ENCODE assay signal across 1 cellular context in the genomic region with DNA sequence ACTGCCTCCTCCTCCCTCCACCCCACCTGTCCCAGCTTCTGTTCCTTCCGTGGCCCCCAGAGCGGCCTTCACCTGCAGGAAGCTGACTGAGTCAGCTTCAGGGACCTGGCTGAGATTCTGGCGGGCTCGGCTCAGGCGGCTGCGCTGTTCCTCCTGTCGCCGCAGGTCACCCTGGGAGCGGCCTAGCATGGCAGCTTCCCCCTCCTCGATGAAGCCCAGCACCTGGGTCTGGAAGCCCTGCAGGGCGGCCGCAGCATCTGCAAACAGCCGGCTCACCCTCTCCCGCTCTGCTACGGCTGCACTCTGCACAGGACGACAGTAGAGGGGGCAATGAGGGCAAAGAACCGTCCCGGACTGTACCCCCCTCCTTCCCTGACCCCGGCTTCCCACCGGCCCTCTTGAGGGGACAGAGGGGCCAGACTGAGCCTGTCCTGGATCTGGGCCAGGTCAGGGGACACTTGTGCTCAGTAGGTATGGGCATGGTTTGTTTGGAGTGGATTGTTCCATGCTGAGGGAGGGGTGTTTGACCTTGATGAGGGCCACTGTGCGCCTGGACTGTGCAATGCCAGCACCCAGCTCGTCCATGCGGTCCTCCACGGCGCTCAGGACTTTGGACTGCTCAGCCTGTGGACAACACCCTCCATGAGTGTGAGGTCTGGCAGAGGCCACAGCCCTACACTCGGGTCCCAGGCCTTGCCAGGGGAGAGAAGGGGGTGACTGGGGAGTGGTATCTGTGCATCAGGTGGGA.
TF ChIP-seq lines count a peak whose summit lies in the region.

No MANE protein-coding gene starts in this region.

TF ChIP-seq in K562, 482 proteins besides CTCF, POLR2A, EP300 and RAD21:
- TF ChIP-seq, protein P1, sequence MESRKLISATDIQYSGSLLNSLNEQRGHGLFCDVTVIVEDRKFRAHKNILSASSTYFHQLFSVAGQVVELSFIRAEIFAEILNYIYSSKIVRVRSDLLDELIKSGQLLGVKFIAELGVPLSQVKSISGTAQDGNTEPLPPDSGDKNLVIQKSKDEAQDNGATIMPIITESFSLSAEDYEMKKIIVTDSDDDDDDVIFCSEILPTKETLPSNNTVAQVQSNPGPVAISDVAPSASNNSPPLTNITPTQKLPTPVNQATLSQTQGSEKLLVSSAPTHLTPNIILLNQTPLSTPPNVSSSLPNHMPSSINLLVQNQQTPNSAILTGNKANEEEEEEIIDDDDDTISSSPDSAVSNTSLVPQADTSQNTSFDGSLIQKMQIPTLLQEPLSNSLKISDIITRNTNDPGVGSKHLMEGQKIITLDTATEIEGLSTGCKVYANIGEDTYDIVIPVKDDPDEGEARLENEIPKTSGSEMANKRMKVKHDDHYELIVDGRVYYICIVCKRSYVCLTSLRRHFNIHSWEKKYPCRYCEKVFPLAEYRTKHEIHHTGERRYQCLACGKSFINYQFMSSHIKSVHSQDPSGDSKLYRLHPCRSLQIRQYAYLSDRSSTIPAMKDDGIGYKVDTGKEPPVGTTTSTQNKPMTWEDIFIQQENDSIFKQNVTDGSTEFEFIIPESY (CRISPR knock-in tag; IDR thresholded peaks at IDR 0.05), result peak; percentile 31
- TF ChIP-seq, protein P2, sequence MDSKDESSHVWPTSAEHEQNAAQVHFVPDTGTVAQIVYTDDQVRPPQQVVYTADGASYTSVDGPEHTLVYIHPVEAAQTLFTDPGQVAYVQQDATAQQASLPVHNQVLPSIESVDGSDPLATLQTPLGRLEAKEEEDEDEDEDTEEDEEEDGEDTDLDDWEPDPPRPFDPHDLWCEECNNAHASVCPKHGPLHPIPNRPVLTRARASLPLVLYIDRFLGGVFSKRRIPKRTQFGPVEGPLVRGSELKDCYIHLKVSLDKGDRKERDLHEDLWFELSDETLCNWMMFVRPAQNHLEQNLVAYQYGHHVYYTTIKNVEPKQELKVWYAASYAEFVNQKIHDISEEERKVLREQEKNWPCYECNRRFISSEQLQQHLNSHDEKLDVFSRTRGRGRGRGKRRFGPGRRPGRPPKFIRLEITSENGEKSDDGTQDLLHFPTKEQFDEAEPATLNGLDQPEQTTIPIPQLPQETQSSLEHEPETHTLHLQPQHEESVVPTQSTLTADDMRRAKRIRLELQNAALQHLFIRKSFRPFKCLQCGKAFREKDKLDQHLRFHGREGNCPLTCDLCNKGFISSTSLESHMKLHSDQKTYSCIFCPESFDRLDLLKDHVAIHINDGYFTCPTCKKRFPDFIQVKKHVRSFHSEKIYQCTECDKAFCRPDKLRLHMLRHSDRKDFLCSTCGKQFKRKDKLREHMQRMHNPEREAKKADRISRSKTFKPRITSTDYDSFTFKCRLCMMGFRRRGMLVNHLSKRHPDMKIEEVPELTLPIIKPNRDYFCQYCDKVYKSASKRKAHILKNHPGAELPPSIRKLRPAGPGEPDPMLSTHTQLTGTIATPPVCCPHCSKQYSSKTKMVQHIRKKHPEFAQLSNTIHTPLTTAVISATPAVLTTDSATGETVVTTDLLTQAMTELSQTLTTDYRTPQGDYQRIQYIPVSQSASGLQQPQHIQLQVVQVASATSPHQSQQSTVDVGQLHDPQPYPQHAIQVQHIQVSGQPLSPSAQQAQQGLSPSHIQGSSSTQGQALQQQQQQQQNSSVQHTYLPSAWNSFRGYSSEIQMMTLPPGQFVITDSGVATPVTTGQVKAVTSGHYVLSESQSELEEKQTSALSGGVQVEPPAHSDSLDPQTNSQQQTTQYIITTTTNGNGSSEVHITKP (IDR thresholded peaks at IDR 0.05; ENCODE audit: partially characterized antibody), result peak; percentile 75
- 0 out of 2 replicates have a peak, but pooled peaks have one; percentile 3 for TF ChIP-seq ZBTB7A (IDR thresholded peaks at IDR 0.05; ENCODE audit: borderline replicate concordance, control insufficient read depth, low read depth, low read length)
- TF ChIP-seq NFIC (IDR thresholded peaks at IDR 0.05), result peak; percentile 45; the same call in 1 of the 2 replicates
- no peak for TF ChIP-seq BCOR (IDR thresholded peaks at IDR 0.05)
TF ChIP-seq in K562: peak in this region for 4.
